In genomic region chr16:21301168-21301894, GRCh38 we compare ENCODE assay signal across 8 cellular contexts. TPM values are rescaled to one million over a fixed set of nuclear protein-coding genes. Genes with fewer than 3 reads are reported as not detected.
DNase-seq lines count a peak whose midpoint lies in the region; ATAC-seq and TF ChIP-seq lines count a peak whose summit lies in the region.

No MANE protein-coding gene starts in this region.

- POLR2A ChIA-PET in Caco-2 (lab: Charles Lee), result interaction anchor here (0.7 to 1.0 kb wide), 2 partner anchors 132 to 143 kb away, joined by 3 to 4 read pairs; partner anchors contain the start of gene LDAF1

- H3K4me3 ChIP-seq in Caco-2 (ENCODE audit: low read depth, low read length), result peak overlapping the region; percentile 65
- peak overlapping the region; percentile 70 for H3K4me3 ChIP-seq in fibroblast of mammary gland (ENCODE audit: control insufficient read depth, low read depth, low read length)
- peak overlapping the region; percentile 61 for H3K4me3 ChIP-seq in upper lobe of right lung

- BruUV-seq in Caco-2 (replicated peaks; lab: Mats Ljungman, UMichigan), result no TSS peak

- H3K4me1 ChIP-seq in Caco-2 (peaks cover 12% of the 10 kb centered on the region), upper lobe of right lung (peaks cover 3% of the 10 kb centered on the region)

- H3K27ac ChIP-seq in upper lobe of right lung, result peak overlapping the region; percentile 64

- peaks cover 6% of the 10 kb centered on the region for H3K36me3 Mint-ChIP-seq in Caco-2 (ENCODE audit: insufficient read depth, unreplicated experiment)
- no peaks in the 10 kb centered on the region for H3K36me3 Mint-ChIP-seq in natural killer cell treated with Interleukin-12 subunit alpha and Interleukin-12 subunit beta and Interleukin-15 and Interleukin-18, amount 100 ng/mL, for 72 hours

- H3K4me1 Mint-ChIP-seq in Caco-2 (ENCODE audit: low read depth, unreplicated experiment), result peaks cover 8% of the 10 kb centered on the region
- H3K4me1 Mint-ChIP-seq in natural killer cell treated with Interleukin-12 subunit alpha and Interleukin-12 subunit beta and Interleukin-15 and Interleukin-18, amount 100 ng/mL, for 72 hours (ENCODE audit: low read depth in 2 of 2), result peaks cover 17% of the 10 kb centered on the region in 2 donors

- H3K9me3 ChIP-seq in Caco-2 (no peaks in the 10 kb centered on the region), upper lobe of right lung (no peaks in the 10 kb centered on the region)

- no peaks in the 10 kb centered on the region for H3K27me3 Mint-ChIP-seq in Caco-2 (ENCODE audit: insufficient read depth, unreplicated experiment)
- peaks cover 43 to 66% of the 10 kb centered on the region in 2 donors for H3K27me3 Mint-ChIP-seq in natural killer cell treated with Interleukin-12 subunit alpha and Interleukin-12 subunit beta and Interleukin-15 and Interleukin-18, amount 100 ng/mL, for 72 hours

- H3K4me3 Mint-ChIP-seq in Caco-2 (ENCODE audit: unreplicated experiment), result peak overlapping the region; percentile 97
- peak overlapping the region; percentile 86 for H3K4me3 Mint-ChIP-seq in natural killer cell treated with Interleukin-12 subunit alpha and Interleukin-12 subunit beta and Interleukin-15 and Interleukin-18, amount 100 ng/mL, for 72 hours

- no peaks in the 10 kb centered on the region for H3K36me3 ChIP-seq in Caco-2 (ENCODE audit: control insufficient read depth, insufficient read depth, low read length)
- no peaks in the 10 kb centered on the region for H3K36me3 ChIP-seq in upper lobe of right lung

- peak; percentile 61 for ATAC-seq in GM19397 (IDR thresholded peaks at IDR 0.05; ENCODE audit: unreplicated experiment)
- ATAC-seq in HG03521 (IDR thresholded peaks at IDR 0.05; ENCODE audit: unreplicated experiment), result peak; percentile 39
- ATAC-seq in natural killer cell treated with Interleukin-12 subunit alpha and Interleukin-12 subunit beta and Interleukin-15 and Interleukin-18, amount 100 ng/mL, for 72 hours, result peak; percentile 61 to 65
- peak; percentile 85 for ATAC-seq in upper lobe of right lung

- H3K27me3 ChIP-seq in Caco-2 (replicated peaks; ENCODE audit: control insufficient read depth, insufficient read depth, low read length), result no peaks in the 10 kb centered on the region
- no peaks in the 10 kb centered on the region for H3K27me3 ChIP-seq in upper lobe of right lung

- peak overlapping the region; percentile 82 for H3K27ac Mint-ChIP-seq in Caco-2 (ENCODE audit: unreplicated experiment)
- no peak overlapping the region for H3K27ac Mint-ChIP-seq in natural killer cell treated with Interleukin-12 subunit alpha and Interleukin-12 subunit beta and Interleukin-15 and Interleukin-18, amount 100 ng/mL, for 72 hours

- no peaks in the 10 kb centered on the region for H3K9me3 Mint-ChIP-seq in Caco-2 (ENCODE audit: unreplicated experiment)
- H3K9me3 Mint-ChIP-seq in natural killer cell treated with Interleukin-12 subunit alpha and Interleukin-12 subunit beta and Interleukin-15 and Interleukin-18, amount 100 ng/mL, for 72 hours, result no peaks in the 10 kb centered on the region

- DNase-seq in Caco-2, result peak; percentile 80 to 81
- peak; percentile 62 for DNase-seq in NCI-H748 treated with DMSO at 0.1 percent for 48 hours (lab: John Stamatoyannopoulos, UW)
- peak; percentile 74 for DNase-seq in activated CD8-positive, alpha-beta memory T cell treated with anti-CD3 and anti-CD28 coated beads, Interleukin-2, amount 50 U/mL, for 48 hours
- peak; percentile 74 for DNase-seq in fibroblast of mammary gland (ENCODE audit: low read depth)
- no peak for DNase-seq in natural killer cell treated with Interleukin-12 subunit alpha and Interleukin-12 subunit beta and Interleukin-15 and Interleukin-18, amount 100 ng/mL, for 72 hours (ENCODE audit: low spot score)
- DNase-seq in upper lobe of right lung, result peak; percentile 88

- intact Hi-C loops in Caco-2 (cut with micrococcal nuclease; ENCODE audit: unreplicated experiment) (loop anchor here (2.0 to 5.0 kb wide), 3 partner anchors 23 to 449 kb away; partner anchors contain the start of gene CRYM), upper lobe of right lung (cut with DNase I) (no loop called here)

- CTCF ChIA-PET in Caco-2 (lab: Charles Lee), result interaction anchor here (0.5 to 1.9 kb wide), 20 partner anchors 16 to 1395 kb away, joined by 3 to 60 read pairs (median 4); partner anchors contain the start of genes ANKS4B and LDAF1

- TF ChIP-seq CTCF in Caco-2 (IDR thresholded peaks at IDR 0.05; ENCODE audit: insufficient read depth in 1 of 2, low read depth in 1 of 2, low read length in 1 of 2, severe bottlenecking in 1 of 2, unreplicated experiment in 1 of 2) (peak in 1 of 2 experiments; percentile 28), fibroblast of mammary gland (conservative IDR thresholded peaks at IDR 0.05; ENCODE audit: control insufficient read depth, insufficient read depth, low read depth, low read length) (no peak), upper lobe of right lung (IDR thresholded peaks at IDR 0.05) (peak; percentile 32)

RNA-seq across cellular contexts. Expression of gene CRYM, which starts 23.2 kb away (rescaled TPM):
- total RNA-seq in Caco-2 (2022) (0.39 TPM in 1 of 2 replicates, not detected in the other), upper lobe of right lung (4.8 TPM)
- not detected for total RNA-seq in natural killer cell treated with Interleukin-12 subunit alpha and Interleukin-12 subunit beta and Interleukin-15 and Interleukin-18, amount 100 ng/mL, for 72 hours
